ENCODE assay signal across 1 cellular context in the genomic region with DNA sequence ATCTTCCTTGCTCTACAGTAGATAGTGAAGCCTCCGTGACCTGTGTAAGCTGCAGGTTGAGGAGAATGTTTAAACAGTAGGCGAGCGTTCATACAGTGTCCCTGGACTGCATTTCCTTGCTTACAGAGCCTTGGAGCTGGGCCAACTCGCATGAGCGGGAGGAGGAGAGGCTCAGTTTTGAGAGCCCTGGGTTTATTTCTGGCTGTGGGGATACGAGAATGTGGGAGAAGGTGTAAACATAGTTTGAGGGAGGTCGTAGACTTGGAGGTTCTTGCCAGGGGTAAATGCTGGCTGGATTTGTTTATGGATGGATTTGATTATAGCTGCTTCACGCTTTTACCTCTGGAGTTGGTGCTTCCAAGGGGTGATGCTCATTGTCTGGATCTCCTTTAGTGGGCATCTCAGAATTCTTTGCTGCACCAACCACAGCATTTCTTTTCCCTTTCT.
TF ChIP-seq lines count a peak whose summit lies in the region.

No MANE protein-coding gene starts in this region.

TF ChIP-seq in HepG2, 621 proteins besides CTCF, POLR2A, EP300 and RAD21 (continued from another document and continues in another):
- TF ChIP-seq, protein P1, sequence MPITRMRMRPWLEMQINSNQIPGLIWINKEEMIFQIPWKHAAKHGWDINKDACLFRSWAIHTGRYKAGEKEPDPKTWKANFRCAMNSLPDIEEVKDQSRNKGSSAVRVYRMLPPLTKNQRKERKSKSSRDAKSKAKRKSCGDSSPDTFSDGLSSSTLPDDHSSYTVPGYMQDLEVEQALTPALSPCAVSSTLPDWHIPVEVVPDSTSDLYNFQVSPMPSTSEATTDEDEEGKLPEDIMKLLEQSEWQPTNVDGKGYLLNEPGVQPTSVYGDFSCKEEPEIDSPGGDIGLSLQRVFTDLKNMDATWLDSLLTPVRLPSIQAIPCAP (CRISPR knock-in tag; IDR thresholded peaks at IDR 0.05; ENCODE audit: low read depth), result no peak
- no peak for TF ChIP-seq SNAI1 (CRISPR knock-in tag; IDR thresholded peaks at IDR 0.05; ENCODE audit: borderline replicate concordance)
- peak; percentile 47; the same call in 1 of the 2 replicates for TF ChIP-seq MIER2 (CRISPR knock-in tag; IDR thresholded peaks at IDR 0.05)
- TF ChIP-seq FOXK1 (CRISPR knock-in tag; IDR thresholded peaks at IDR 0.05; ENCODE audit: borderline replicate concordance, low read depth), result peak; percentile 28; the same call in 1 of the 2 replicates
- peak; percentile 81 for TF ChIP-seq ZNF331 (CRISPR knock-in tag; IDR thresholded peaks at IDR 0.05)
- peak; percentile 87 for TF ChIP-seq NFIC (IDR thresholded peaks at IDR 0.05; ENCODE audit: low read length)
- TF ChIP-seq SAP130 (CRISPR knock-in tag; IDR thresholded peaks at IDR 0.05; ENCODE audit: low read depth), result peak; percentile 84
- TF ChIP-seq, protein P2, sequence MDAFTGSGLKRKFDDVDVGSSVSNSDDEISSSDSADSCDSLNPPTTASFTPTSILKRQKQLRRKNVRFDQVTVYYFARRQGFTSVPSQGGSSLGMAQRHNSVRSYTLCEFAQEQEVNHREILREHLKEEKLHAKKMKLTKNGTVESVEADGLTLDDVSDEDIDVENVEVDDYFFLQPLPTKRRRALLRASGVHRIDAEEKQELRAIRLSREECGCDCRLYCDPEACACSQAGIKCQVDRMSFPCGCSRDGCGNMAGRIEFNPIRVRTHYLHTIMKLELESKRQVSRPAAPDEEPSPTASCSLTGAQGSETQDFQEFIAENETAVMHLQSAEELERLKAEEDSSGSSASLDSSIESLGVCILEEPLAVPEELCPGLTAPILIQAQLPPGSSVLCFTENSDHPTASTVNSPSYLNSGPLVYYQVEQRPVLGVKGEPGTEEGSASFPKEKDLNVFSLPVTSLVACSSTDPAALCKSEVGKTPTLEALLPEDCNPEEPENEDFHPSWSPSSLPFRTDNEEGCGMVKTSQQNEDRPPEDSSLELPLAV (CRISPR knock-in tag; conservative IDR thresholded peaks at IDR 0.05; ENCODE audit: low read depth), result no peak
- TF ChIP-seq ZNF124 (CRISPR knock-in tag; IDR thresholded peaks at IDR 0.05), result peak; percentile 62; the same call in 1 of the 2 replicates
- TF ChIP-seq HOXA3 (CRISPR knock-in tag; IDR thresholded peaks at IDR 0.05), result peak; percentile 30; the same call in 1 of the 2 replicates
- no peak for TF ChIP-seq FOXP1 (IDR thresholded peaks at IDR 0.05)
- peak; percentile 40 for TF ChIP-seq FOXP1 (CRISPR knock-in tag; IDR thresholded peaks at IDR 0.05)
- TF ChIP-seq, protein P3, sequence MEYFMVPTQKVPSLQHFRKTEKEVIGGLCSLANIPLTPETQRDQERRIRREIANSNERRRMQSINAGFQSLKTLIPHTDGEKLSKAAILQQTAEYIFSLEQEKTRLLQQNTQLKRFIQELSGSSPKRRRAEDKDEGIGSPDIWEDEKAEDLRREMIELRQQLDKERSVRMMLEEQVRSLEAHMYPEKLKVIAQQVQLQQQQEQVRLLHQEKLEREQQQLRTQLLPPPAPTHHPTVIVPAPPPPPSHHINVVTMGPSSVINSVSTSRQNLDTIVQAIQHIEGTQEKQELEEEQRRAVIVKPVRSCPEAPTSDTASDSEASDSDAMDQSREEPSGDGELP (IDR thresholded peaks at IDR 0.05; ENCODE audit: borderline replicate concordance, low read depth), result no peak; the same call in 1 of the 2 replicates
- 0 out of 2 replicates have a peak, but pooled peaks have one; percentile 34 for TF ChIP-seq ZSCAN21 (CRISPR knock-in tag; IDR thresholded peaks at IDR 0.05; ENCODE audit: borderline replicate concordance)
- no peak for TF ChIP-seq HIVEP1 (CRISPR knock-in tag; IDR thresholded peaks at IDR 0.05)
- no peak for TF ChIP-seq REPIN1 (CRISPR knock-in tag; IDR thresholded peaks at IDR 0.05; ENCODE audit: borderline replicate concordance, low read depth)
- TF ChIP-seq ZSCAN31 (CRISPR knock-in tag; IDR thresholded peaks at IDR 0.05; ENCODE audit: low read depth), result no peak
- TF ChIP-seq FOXO1 (CRISPR knock-in tag; IDR thresholded peaks at IDR 0.05), result peak; percentile 36; the same call in 1 of the 2 replicates
- peak; percentile 39; the same call in 1 of the 2 replicates for TF ChIP-seq CBX5 (CRISPR knock-in tag; IDR thresholded peaks at IDR 0.05; ENCODE audit: borderline replicate concordance)
- TF ChIP-seq DPF2 (CRISPR knock-in tag; IDR thresholded peaks at IDR 0.05; ENCODE audit: borderline replicate concordance, low read depth), result peak; percentile 46; the same call in 1 of the 2 replicates
- TF ChIP-seq ZNF619 (CRISPR knock-in tag; IDR thresholded peaks at IDR 0.05), result no peak
- TF ChIP-seq ZNF788 (CRISPR knock-in tag; IDR thresholded peaks at IDR 0.05; ENCODE audit: borderline replicate concordance), result 0 out of 2 replicates have a peak, but pooled peaks have one; percentile 8
- TF ChIP-seq MTA1 (CRISPR knock-in tag; IDR thresholded peaks at IDR 0.05; ENCODE audit: borderline replicate concordance), result no peak
- TF ChIP-seq, protein P4, sequence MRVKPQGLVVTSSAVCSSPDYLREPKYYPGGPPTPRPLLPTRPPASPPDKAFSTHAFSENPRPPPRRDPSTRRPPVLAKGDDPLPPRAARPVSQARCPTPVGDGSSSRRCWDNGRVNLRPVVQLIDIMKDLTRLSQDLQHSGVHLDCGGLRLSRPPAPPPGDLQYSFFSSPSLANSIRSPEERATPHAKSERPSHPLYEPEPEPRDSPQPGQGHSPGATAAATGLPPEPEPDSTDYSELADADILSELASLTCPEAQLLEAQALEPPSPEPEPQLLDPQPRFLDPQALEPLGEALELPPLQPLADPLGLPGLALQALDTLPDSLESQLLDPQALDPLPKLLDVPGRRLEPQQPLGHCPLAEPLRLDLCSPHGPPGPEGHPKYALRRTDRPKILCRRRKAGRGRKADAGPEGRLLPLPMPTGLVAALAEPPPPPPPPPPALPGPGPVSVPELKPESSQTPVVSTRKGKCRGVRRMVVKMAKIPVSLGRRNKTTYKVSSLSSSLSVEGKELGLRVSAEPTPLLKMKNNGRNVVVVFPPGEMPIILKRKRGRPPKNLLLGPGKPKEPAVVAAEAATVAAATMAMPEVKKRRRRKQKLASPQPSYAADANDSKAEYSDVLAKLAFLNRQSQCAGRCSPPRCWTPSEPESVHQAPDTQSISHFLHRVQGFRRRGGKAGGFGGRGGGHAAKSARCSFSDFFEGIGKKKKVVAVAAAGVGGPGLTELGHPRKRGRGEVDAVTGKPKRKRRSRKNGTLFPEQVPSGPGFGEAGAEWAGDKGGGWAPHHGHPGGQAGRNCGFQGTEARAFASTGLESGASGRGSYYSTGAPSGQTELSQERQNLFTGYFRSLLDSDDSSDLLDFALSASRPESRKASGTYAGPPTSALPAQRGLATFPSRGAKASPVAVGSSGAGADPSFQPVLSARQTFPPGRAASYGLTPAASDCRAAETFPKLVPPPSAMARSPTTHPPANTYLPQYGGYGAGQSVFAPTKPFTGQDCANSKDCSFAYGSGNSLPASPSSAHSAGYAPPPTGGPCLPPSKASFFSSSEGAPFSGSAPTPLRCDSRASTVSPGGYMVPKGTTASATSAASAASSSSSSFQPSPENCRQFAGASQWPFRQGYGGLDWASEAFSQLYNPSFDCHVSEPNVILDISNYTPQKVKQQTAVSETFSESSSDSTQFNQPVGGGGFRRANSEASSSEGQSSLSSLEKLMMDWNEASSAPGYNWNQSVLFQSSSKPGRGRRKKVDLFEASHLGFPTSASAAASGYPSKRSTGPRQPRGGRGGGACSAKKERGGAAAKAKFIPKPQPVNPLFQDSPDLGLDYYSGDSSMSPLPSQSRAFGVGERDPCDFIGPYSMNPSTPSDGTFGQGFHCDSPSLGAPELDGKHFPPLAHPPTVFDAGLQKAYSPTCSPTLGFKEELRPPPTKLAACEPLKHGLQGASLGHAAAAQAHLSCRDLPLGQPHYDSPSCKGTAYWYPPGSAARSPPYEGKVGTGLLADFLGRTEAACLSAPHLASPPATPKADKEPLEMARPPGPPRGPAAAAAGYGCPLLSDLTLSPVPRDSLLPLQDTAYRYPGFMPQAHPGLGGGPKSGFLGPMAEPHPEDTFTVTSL (CRISPR knock-in tag; IDR thresholded peaks at IDR 0.05; ENCODE audit: borderline replicate concordance), result peak; percentile 84
- no peak for TF ChIP-seq NBN (conservative IDR thresholded peaks at IDR 0.05)
- TF ChIP-seq HMG20A (CRISPR knock-in tag; IDR thresholded peaks at IDR 0.05; ENCODE audit: borderline replicate concordance), result peak; percentile 76; the same call in 1 of the 2 replicates
- TF ChIP-seq ZNF792 (CRISPR knock-in tag; IDR thresholded peaks at IDR 0.05), result 0 out of 2 replicates have a peak, but pooled peaks have one; percentile 24
- 0 out of 2 replicates have a peak, but pooled peaks have one; percentile 33 for TF ChIP-seq MEF2D (CRISPR knock-in tag; IDR thresholded peaks at IDR 0.05)
- TF ChIP-seq BHLHE40 (IDR thresholded peaks at IDR 0.05; ENCODE audit: low read length), result no peak
- no peak for TF ChIP-seq GTF3A (CRISPR knock-in tag; conservative IDR thresholded peaks at IDR 0.05)
- TF ChIP-seq ELF3 (CRISPR knock-in tag; IDR thresholded peaks at IDR 0.05), result peak; percentile 84
- no peak for TF ChIP-seq GLI4 (CRISPR knock-in tag; IDR thresholded peaks at IDR 0.05; ENCODE audit: borderline replicate concordance)
- no peak; the same call in 1 of the 2 replicates for TF ChIP-seq ZNF556 (CRISPR knock-in tag; IDR thresholded peaks at IDR 0.05; ENCODE audit: borderline replicate concordance)
- no peak for TF ChIP-seq SRSF1 (optimal IDR thresholded peaks at IDR 0.05; ENCODE audit: low read depth, low read length)
- peak; percentile 67; the same call in 1 of the 2 replicates for TF ChIP-seq ZSCAN25 (CRISPR knock-in tag; IDR thresholded peaks at IDR 0.05)
- TF ChIP-seq SOX6 (IDR thresholded peaks at IDR 0.05), result no peak
- TF ChIP-seq SOX6 (CRISPR knock-in tag; IDR thresholded peaks at IDR 0.05), result peak; percentile 57
- TF ChIP-seq, protein P5, sequence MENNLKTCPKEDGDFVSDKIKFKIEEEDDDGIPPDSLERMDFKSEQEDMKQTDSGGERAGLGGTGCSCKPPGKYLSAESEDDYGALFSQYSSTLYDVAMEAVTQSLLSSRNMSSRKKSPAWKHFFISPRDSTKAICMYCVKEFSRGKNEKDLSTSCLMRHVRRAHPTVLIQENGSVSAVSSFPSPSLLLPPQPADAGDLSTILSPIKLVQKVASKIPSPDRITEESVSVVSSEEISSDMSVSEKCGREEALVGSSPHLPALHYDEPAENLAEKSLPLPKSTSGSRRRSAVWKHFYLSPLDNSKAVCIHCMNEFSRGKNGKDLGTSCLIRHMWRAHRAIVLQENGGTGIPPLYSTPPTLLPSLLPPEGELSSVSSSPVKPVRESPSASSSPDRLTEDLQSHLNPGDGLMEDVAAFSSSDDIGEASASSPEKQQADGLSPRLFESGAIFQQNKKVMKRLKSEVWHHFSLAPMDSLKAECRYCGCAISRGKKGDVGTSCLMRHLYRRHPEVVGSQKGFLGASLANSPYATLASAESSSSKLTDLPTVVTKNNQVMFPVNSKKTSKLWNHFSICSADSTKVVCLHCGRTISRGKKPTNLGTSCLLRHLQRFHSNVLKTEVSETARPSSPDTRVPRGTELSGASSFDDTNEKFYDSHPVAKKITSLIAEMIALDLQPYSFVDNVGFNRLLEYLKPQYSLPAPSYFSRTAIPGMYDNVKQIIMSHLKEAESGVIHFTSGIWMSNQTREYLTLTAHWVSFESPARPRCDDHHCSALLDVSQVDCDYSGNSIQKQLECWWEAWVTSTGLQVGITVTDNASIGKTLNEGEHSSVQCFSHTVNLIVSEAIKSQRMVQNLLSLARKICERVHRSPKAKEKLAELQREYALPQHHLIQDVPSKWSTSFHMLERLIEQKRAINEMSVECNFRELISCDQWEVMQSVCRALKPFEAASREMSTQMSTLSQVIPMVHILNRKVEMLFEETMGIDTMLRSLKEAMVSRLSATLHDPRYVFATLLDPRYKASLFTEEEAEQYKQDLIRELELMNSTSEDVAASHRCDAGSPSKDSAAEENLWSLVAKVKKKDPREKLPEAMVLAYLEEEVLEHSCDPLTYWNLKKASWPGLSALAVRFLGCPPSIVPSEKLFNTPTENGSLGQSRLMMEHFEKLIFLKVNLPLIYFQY (CRISPR knock-in tag; IDR thresholded peaks at IDR 0.05; ENCODE audit: borderline replicate concordance), result 0 out of 2 replicates have a peak, but pooled peaks have one; percentile 32
- TF ChIP-seq, protein P6, sequence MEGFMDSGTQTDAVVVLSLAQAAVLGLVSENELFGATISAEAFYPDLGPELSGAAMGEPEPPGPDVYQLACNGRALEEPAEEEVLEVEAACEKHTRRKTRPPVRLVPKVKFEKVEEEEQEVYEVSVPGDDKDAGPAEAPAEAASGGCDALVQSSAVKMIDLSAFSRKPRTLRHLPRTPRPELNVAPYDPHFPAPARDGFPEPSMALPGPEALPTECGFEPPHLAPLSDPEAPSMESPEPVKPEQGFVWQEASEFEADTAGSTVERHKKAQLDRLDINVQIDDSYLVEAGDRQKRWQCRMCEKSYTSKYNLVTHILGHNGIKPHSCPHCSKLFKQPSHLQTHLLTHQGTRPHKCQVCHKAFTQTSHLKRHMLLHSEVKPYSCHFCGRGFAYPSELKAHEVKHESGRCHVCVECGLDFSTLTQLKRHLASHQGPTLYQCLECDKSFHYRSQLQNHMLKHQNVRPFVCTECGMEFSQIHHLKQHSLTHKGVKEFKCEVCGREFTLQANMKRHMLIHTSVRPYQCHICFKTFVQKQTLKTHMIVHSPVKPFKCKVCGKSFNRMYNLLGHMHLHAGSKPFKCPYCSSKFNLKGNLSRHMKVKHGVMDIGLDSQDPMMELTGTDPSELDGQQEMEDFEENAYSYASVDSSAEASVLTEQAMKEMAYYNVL (CRISPR knock-in tag; IDR thresholded peaks at IDR 0.05; ENCODE audit: borderline replicate concordance), result peak; percentile 62; the same call in 1 of the 2 replicates
- TF ChIP-seq, protein P7, sequence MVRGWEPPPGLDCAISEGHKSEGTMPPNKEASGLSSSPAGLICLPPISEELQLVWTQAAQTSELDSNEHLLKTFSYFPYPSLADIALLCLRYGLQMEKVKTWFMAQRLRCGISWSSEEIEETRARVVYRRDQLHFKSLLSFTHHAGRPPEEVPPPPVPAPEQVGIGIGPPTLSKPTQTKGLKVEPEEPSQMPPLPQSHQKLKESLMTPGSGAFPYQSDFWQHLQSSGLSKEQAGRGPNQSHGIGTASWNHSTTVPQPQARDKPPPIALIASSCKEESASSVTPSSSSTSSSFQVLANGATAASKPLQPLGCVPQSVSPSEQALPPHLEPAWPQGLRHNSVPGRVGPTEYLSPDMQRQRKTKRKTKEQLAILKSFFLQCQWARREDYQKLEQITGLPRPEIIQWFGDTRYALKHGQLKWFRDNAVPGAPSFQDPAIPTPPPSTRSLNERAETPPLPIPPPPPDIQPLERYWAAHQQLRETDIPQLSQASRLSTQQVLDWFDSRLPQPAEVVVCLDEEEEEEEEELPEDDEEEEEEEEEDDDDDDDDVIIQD (CRISPR knock-in tag; IDR thresholded peaks at IDR 0.05; ENCODE audit: low read depth), result peak; percentile 71; the same call in 1 of the 2 replicates
- no peak for TF ChIP-seq ZFP1 (CRISPR knock-in tag; IDR thresholded peaks at IDR 0.05)
- TF ChIP-seq ETV5 (CRISPR knock-in tag; IDR thresholded peaks at IDR 0.05; ENCODE audit: borderline replicate concordance), result peak; percentile 42; the same call in 1 of the 2 replicates
- TF ChIP-seq ZNF761 (CRISPR knock-in tag; conservative IDR thresholded peaks at IDR 0.05), result no peak
- TF ChIP-seq ZKSCAN8 (CRISPR knock-in tag; IDR thresholded peaks at IDR 0.05; ENCODE audit: borderline replicate concordance), result 0 out of 2 replicates have a peak, but pooled peaks have one; percentile 21
- no peak for TF ChIP-seq FOXA1 (IDR thresholded peaks at IDR 0.05)
- TF ChIP-seq FOXA1 (CRISPR knock-in tag; IDR thresholded peaks at IDR 0.05), result peak; percentile 79
- peak; percentile 37; the same call in 1 of the 2 replicates for TF ChIP-seq ERF (CRISPR knock-in tag; IDR thresholded peaks at IDR 0.05)
